Comparison of ENCODE assay signal across 8 cellular contexts in the genomic region with DNA sequence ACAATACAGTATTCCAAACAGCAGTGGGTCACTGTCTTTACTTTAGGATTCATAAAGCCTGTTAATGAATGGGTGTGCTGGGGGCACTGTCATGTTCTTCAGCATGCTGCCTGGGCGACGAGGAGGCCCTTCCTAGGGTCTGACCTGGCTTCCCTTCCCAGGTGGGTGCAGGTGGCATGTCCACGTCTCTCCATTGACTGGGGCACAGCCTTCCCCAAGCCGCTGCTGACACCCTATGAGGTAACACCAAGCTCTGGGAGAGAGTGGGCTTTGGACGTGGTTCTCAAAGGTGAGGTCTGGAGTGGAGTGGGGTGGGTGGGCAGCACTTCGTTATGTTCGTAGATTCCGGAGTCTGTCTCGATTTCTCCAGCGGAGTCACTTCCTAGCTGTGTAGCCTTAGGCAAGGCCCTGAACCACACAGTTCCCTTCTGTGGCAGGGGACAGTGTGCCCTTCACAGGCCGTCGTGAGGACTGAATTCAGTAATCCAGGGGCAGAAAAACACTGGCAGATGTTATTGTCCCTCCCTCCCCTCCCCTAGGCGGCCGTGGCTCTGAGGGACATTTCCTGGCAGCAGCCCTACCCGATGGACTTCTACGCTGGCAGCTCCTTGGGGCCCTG. TPM values are rescaled to one million over a fixed set of nuclear protein-coding genes. Genes with fewer than 3 reads are reported as not detected.
DNase-seq lines count a peak whose midpoint lies in the region; ATAC-seq and TF ChIP-seq lines count a peak whose summit lies in the region.

No MANE protein-coding gene starts in this region.

- no peaks in the 10 kb centered on the region for H3K9me3 ChIP-seq in colonic mucosa

- no peak for ATAC-seq in HG02885 (IDR thresholded peaks at IDR 0.05; ENCODE audit: poor library complexity, unreplicated experiment)

- intact Hi-C loops in colonic mucosa (cut with DNase I) = no loop called here

- POLR2A ChIA-PET in BJ (lab: Charles Lee) = interaction anchor here (0.5 kb wide), 2 partner anchors 21 to 480 kb away, joined by 3 to 16 read pairs; no protein-coding TSS in a partner anchor

- H3K4me3 ChIP-seq in BJ (ENCODE audit: low read depth, low read length) (peak overlapping the region; percentile 84), LNCaP clone FGC (ENCODE audit: low read depth, low read length) (peak overlapping the region; percentile 84), colonic mucosa (peak overlapping the region; percentile 67)

- peak overlapping the region; percentile 96 to 97 for H3K9ac ChIP-seq in colonic mucosa (ENCODE audit: low read depth in 2 of 2, low read length in 2 of 2)

- H3K4me1 Mint-ChIP-seq in nephron progenitor cell = peaks cover 43% of the 10 kb centered on the region

- H3K9me3 Mint-ChIP-seq in nephron progenitor cell = no peaks in the 10 kb centered on the region

- H3K4me1 ChIP-seq in colonic mucosa = peaks cover 9% of the 10 kb centered on the region

- TF ChIP-seq CTCF in BJ (IDR thresholded peaks at IDR 0.05; ENCODE audit: insufficient read depth, low read depth, low read length) (no peak), LNCaP clone FGC (IDR thresholded peaks at IDR 0.05; ENCODE audit: control insufficient read depth, extremely low read depth, insufficient read depth) (no peak), colonic mucosa (IDR thresholded peaks at IDR 0.05) (no peak), nephron progenitor cell (IDR thresholded peaks at IDR 0.05) (no peak)

- H3K36me3 Mint-ChIP-seq in nephron progenitor cell (ENCODE audit: low read depth) = peaks cover 34% of the 10 kb centered on the region

- peak overlapping the region; percentile 58 for H3K27ac ChIP-seq in colonic mucosa

- H3K27me3 Mint-ChIP-seq in nephron progenitor cell (ENCODE audit: low read depth, poor library complexity) = peaks cover 13% of the 10 kb centered on the region

- H3K27me3 ChIP-seq in BJ (ENCODE audit: control insufficient read depth, insufficient read depth, low read length) = no peaks in the 10 kb centered on the region
- no peaks in the 10 kb centered on the region for H3K27me3 ChIP-seq in colonic mucosa

- H3K36me3 ChIP-seq in BJ (ENCODE audit: control insufficient read depth, insufficient read depth, low read length) = peaks cover 29% of the 10 kb centered on the region
- no peaks in the 10 kb centered on the region for H3K36me3 ChIP-seq in colonic mucosa

- H3K4me3 Mint-ChIP-seq in nephron progenitor cell = peak overlapping the region; percentile 89

- DNase-seq in BJ (ENCODE audit: low read depth) = no peak
- no peak for DNase-seq in LNCaP clone FGC (ENCODE audit: low read depth)
- DNase-seq in colonic mucosa = no peak
- DNase-seq in nephron progenitor cell = no peak
- no peak for DNase-seq in AG08395 (ENCODE audit: low spot score)
- no peak for DNase-seq in EL
- DNase-seq in NCI-H2029 (lab: John Stamatoyannopoulos, UW) = no peak

- no peak overlapping the region for H3K27ac Mint-ChIP-seq in nephron progenitor cell

- CTCF ChIA-PET in BJ (lab: Yijun Ruan, JAX) = interaction anchor here (0.9 to 3.9 kb wide), 7 partner anchors 10 to 204 kb away, joined by 3 to 12 read pairs (median 4); partner anchors contain the start of genes DPH1 and RTN4RL1

RNA-seq across cellular contexts. Expression of gene OVCA2, which starts 0.8 kb away (rescaled TPM):
- 42.0 and 56.7 TPM in 2 replicates for polyA plus RNA-seq in BJ (2011; rRNA removed)
- 12.0 and 19.1 TPM in 2 replicates for polyA minus RNA-seq in BJ (2011; rRNA and poly(A)+ RNA removed)
- total RNA-seq in colonic mucosa = 10 to 100 TPM; 41.0 to 49.8 TPM

RNA-seq across cellular contexts. Expression of gene DPH1, which starts 11.1 kb away (rescaled TPM):
- 36.1 and 54.6 TPM in 2 replicates for polyA plus RNA-seq in BJ (2011; rRNA removed)
- polyA minus RNA-seq in BJ (2011; rRNA and poly(A)+ RNA removed) = 41.5 and 59.5 TPM in 2 replicates
- total RNA-seq in colonic mucosa = 10 to 100 TPM; 22.7 to 34.4 TPM

RNA-seq across cellular contexts. Expression of gene HIC1, which starts 13.9 kb away (rescaled TPM):
- polyA plus RNA-seq in BJ (2011; rRNA removed) = 14.8 and 15.1 TPM in 2 replicates
- 10.3 and 11.1 TPM in 2 replicates for polyA minus RNA-seq in BJ (2011; rRNA and poly(A)+ RNA removed)
- total RNA-seq in colonic mucosa = 10 to 100 TPM in 1 of 2 donors, 1 to 10 TPM in 1; 7.0 to 11.2 TPM

RNA-seq across cellular contexts. Expression of gene RTN4RL1, which starts 15.9 kb away (rescaled TPM):
- polyA plus RNA-seq in BJ (2011; rRNA removed) = 0.16 and 0.32 TPM in 2 replicates
- polyA minus RNA-seq in BJ (2011; rRNA and poly(A)+ RNA removed) = 0.05 TPM in 2 replicates
- total RNA-seq in colonic mucosa = under 1 TPM; 0.32 to 0.37 TPM
